In genomic region chr5:178203670-178204204, GRCh38 we compare ENCODE assay signal across 8 cellular contexts. TPM values are rescaled to one million over a fixed set of nuclear protein-coding genes. Genes with fewer than 3 reads are reported as not detected.
DNase-seq lines count a peak whose midpoint lies in the region; ATAC-seq, FAIRE-seq and TF ChIP-seq lines count a peak whose summit lies in the region.

No MANE protein-coding gene starts in this region.

- H3K36me3 ChIP-seq in astrocyte (ENCODE audit: insufficient read depth, low read length) (peaks cover 30% of the 10 kb centered on the region), left lung (peaks cover 0 to 28% of the 10 kb centered on the region in 2 donors), thoracic aorta (peaks cover 3% of the 10 kb centered on the region)

- H3K27me3 Mint-ChIP-seq in astrocyte (ENCODE audit: low read depth, unreplicated experiment) = peaks cover under 1% of the 10 kb centered on the region

- H3K79me2 ChIP-seq in astrocyte (ENCODE audit: insufficient read depth, low read length) = peaks cover 48% of the 10 kb centered on the region

- H3K9me3 ChIP-seq in astrocyte (ENCODE audit: insufficient read depth, low read depth, low read length) (no peaks in the 10 kb centered on the region), left lung (no peaks in the 10 kb centered on the region), thoracic aorta (no peaks in the 10 kb centered on the region)

- H3K4me3 ChIP-seq in astrocyte (ENCODE audit: insufficient read depth, low read depth, low read length) (peak overlapping the region; percentile 100), left lung (peak overlapping the region; percentile 84 to 86), thoracic aorta (peak overlapping the region; percentile 96)

- in situ Hi-C loops in GM13977 (cut with MboI; ENCODE audit: low pct_unique_long_range_greater_than_20kb, low sequenced_read_pairs, unreplicated experiment) = no loop called here

- H3K9ac ChIP-seq in astrocyte (ENCODE audit: low read length) = peak overlapping the region; percentile 90

- peak overlapping the region; percentile 60 for H3K27ac ChIP-seq in astrocyte (ENCODE audit: low read depth, low read length)
- peak overlapping the region; percentile 85 to 93 for H3K27ac ChIP-seq in left lung
- H3K27ac ChIP-seq in thoracic aorta = peak overlapping the region; percentile 90 to 97

- DNase-seq in GM13977 (ENCODE audit: low spot score) (peak; percentile 70), astrocyte (ENCODE audit: low read depth) (no peak), left lung (peak in 1 of 2 donors; percentile 87), thoracic aorta (ENCODE audit: low spot score) (no peak), COLO829 (ENCODE audit: low spot score) (no peak), DMS153 (lab: John Stamatoyannopoulos, UW) (no peak)

- H3K27me3 ChIP-seq in astrocyte (ENCODE audit: insufficient read depth, low read length) (no peaks in the 10 kb centered on the region), left lung (no peaks in the 10 kb centered on the region), thoracic aorta (replicated peaks; ENCODE audit: insufficient read depth) (no peaks in the 10 kb centered on the region)

- no peak overlapping the region for H3K27ac Mint-ChIP-seq in astrocyte (ENCODE audit: unreplicated experiment)

- H3K4me1 Mint-ChIP-seq in astrocyte (ENCODE audit: low read depth, unreplicated experiment) = peaks cover 27% of the 10 kb centered on the region

- no peaks in the 10 kb centered on the region for H3K9me3 Mint-ChIP-seq in astrocyte (ENCODE audit: unreplicated experiment)

- no peak for FAIRE-seq in astrocyte (lab: Jason Lieb, UNC)

- peaks cover 12% of the 10 kb centered on the region for H3K36me3 Mint-ChIP-seq in astrocyte (ENCODE audit: low read depth, unreplicated experiment)

- TF ChIP-seq CTCF in GM13977 (IDR thresholded peaks at IDR 0.05; ENCODE audit: extremely low read depth, insufficient read depth, missing control alignments) (no peak), astrocyte (IDR thresholded peaks at IDR 0.05; ENCODE audit: insufficient read depth, low read depth, low read length) (no peak), left lung (IDR thresholded peaks at IDR 0.05) (no peak), thoracic aorta (IDR thresholded peaks at IDR 0.05) (no peak)

- ATAC-seq in HG03354 (IDR thresholded peaks at IDR 0.05; ENCODE audit: poor library complexity, severe bottlenecking, unreplicated experiment) (peak; percentile 11), left lung (peak; percentile 2), thoracic aorta (ENCODE audit: insufficient number of reproducible peaks, low FRiP score, low read depth) (no peak), GM18907 (IDR thresholded peaks at IDR 0.05; ENCODE audit: unreplicated experiment) (no peak)

- H3K4me2 ChIP-seq in astrocyte (ENCODE audit: low read length) = peak overlapping the region; percentile 98

- intact Hi-C loops in left lung (cut with DNase I) = no loop called here

- peak overlapping the region; percentile 90 for H2AFZ ChIP-seq in astrocyte (ENCODE audit: low read depth, low read length)

- H4K20me1 ChIP-seq in astrocyte (ENCODE audit: insufficient read depth, low read length) = peaks cover 36% of the 10 kb centered on the region

- peaks cover 28% of the 10 kb centered on the region for H3K4me1 ChIP-seq in astrocyte (ENCODE audit: insufficient read depth, low read length)
- peaks cover 24 to 53% of the 10 kb centered on the region in 2 donors for H3K4me1 ChIP-seq in left lung
- peaks cover 10 to 31% of the 10 kb centered on the region in 2 donors for H3K4me1 ChIP-seq in thoracic aorta (ENCODE audit: control insufficient read depth in 1 of 2, low read depth in 2 of 2)

- H3K4me3 Mint-ChIP-seq in astrocyte (ENCODE audit: unreplicated experiment) = peak overlapping the region; percentile 94

RNA-seq across cellular contexts. Expression of gene HNRNPAB, which starts 0.6 kb away (rescaled TPM):
- 184 and 199 TPM in 2 replicates for total RNA-seq in astrocyte
- 100 to 1,000 TPM; 126 to 178 TPM for total RNA-seq in left lung
- total RNA-seq in thoracic aorta = 100 to 1,000 TPM in 1 of 2 donors, 10 to 100 TPM in 1; 66.3 to 124 TPM

RNA-seq across cellular contexts. Expression of gene GMCL2, which starts 16.6 kb away (rescaled TPM):
- total RNA-seq in astrocyte (not detected in 2 replicates), left lung (not detected), thoracic aorta (not detected)

RNA-seq across cellular contexts. Expression of gene PHYKPL, which starts 28.9 kb away (rescaled TPM):
- 26.5 and 27.5 TPM in 2 replicates for total RNA-seq in astrocyte
- 10 to 100 TPM; 71.9 to 87.9 TPM for total RNA-seq in left lung
- total RNA-seq in thoracic aorta = 10 to 100 TPM; 78.3 to 94.8 TPM

RNA-seq across cellular contexts. Expression of gene NHP2, which starts 50.1 kb away (rescaled TPM):
- 135 and 149 TPM in 2 replicates for total RNA-seq in astrocyte
- total RNA-seq in left lung = 100 to 1,000 TPM in 1 of 2 donors, 10 to 100 TPM in 1; 65.0 to 105 TPM
- total RNA-seq in thoracic aorta = 100 to 1,000 TPM in 1 of 2 donors, 10 to 100 TPM in 1; 99.4 to 107 TPM

Comparison
In these comparisons a context has a peak if more than half of its experiments do, and no peak if none do; other contexts are left out.
1. ATAC-seq: peak in HG03354 (single experiment) and left lung (single experiment); none in thoracic aorta (single experiment) and GM18907 (single experiment).
2. Peak in every context shown above with its lines, with median percentiles within 50 percentile points of each other: H3K27ac ChIP-seq and H3K4me3 ChIP-seq.